1 cellular context compared by ENCODE assay signal in genomic region chr5:98773214-98773463, GRCh38.
TF ChIP-seq lines count a peak whose summit lies in the region.

No MANE protein-coding gene starts in this region.

TF ChIP-seq in HEK293, 187 proteins besides CTCF, POLR2A, EP300 and RAD21 (continued from another document):
- TF ChIP-seq PRDM2 (tag by site-specific recombination; IDR thresholded peaks at IDR 0.05; ENCODE audit: borderline replicate concordance) = no peak
- TF ChIP-seq ZNF830 (tag by site-specific recombination; IDR thresholded peaks at IDR 0.05; ENCODE audit: low read depth) = no peak
- peak; percentile 92; the same call in 1 of the 2 replicates for TF ChIP-seq ZIC2 (tag by site-specific recombination; IDR thresholded peaks at IDR 0.05)
- no peak for TF ChIP-seq ZNF239 (tag by site-specific recombination; IDR thresholded peaks at IDR 0.05)
- TF ChIP-seq GFI1B (tag by site-specific recombination; IDR thresholded peaks at IDR 0.05) = no peak
- TF ChIP-seq ZNF596 (tag by site-specific recombination; IDR thresholded peaks at IDR 0.05) = peak; percentile 54; the same call in 1 of the 2 replicates
- TF ChIP-seq TSHZ1 (tag by site-specific recombination; IDR thresholded peaks at IDR 0.05; ENCODE audit: borderline replicate concordance) = peak; percentile 31; the same call in 1 of the 2 replicates
- TF ChIP-seq ZNF18 (tag by site-specific recombination; IDR thresholded peaks at IDR 0.05) = 0 out of 2 replicates have a peak, but pooled peaks have one; percentile 45
- TF ChIP-seq ZNF10 (tag by site-specific recombination; IDR thresholded peaks at IDR 0.05) = peak; percentile 61; the same call in 1 of the 2 replicates
- TF ChIP-seq KLF8 (tag by site-specific recombination; IDR thresholded peaks at IDR 0.05) = peak; percentile 80; the same call in 1 of the 2 replicates
- TF ChIP-seq ZNF266 (tag by site-specific recombination; IDR thresholded peaks at IDR 0.05; ENCODE audit: low read depth) = no peak
- no peak for TF ChIP-seq ZNF677 (tag by site-specific recombination; IDR thresholded peaks at IDR 0.05)
- no peak for TF ChIP-seq ZNF221 (tag by site-specific recombination; IDR thresholded peaks at IDR 0.05; ENCODE audit: borderline replicate concordance)
- no peak for TF ChIP-seq ZNF157 (tag by site-specific recombination; IDR thresholded peaks at IDR 0.05)
- TF ChIP-seq SETDB1 (IDR thresholded peaks at IDR 0.05; ENCODE audit: insufficient read length, low read length) = peak; percentile 50
- no peak for TF ChIP-seq ZNF76 (tag by site-specific recombination; IDR thresholded peaks at IDR 0.05; ENCODE audit: borderline replicate concordance, low read depth)
- peak; percentile 85 for TF ChIP-seq FEZF1 (tag by site-specific recombination; IDR thresholded peaks at IDR 0.05)
- TF ChIP-seq ZNF214 (tag by site-specific recombination; IDR thresholded peaks at IDR 0.05; ENCODE audit: borderline replicate concordance) = no peak
- TF ChIP-seq ZNF394 (tag by site-specific recombination; IDR thresholded peaks at IDR 0.05; ENCODE audit: borderline replicate concordance) = peak; percentile 45; the same call in 1 of the 2 replicates
- TF ChIP-seq ZNF24 (tag by site-specific recombination; IDR thresholded peaks at IDR 0.05) = peak; percentile 72; the same call in 1 of the 2 replicates
- no peak for TF ChIP-seq ZNF560 (tag by site-specific recombination; IDR thresholded peaks at IDR 0.05; ENCODE audit: borderline replicate concordance)
- TF ChIP-seq PATZ1 (tag by site-specific recombination; IDR thresholded peaks at IDR 0.05) = peak; percentile 99
- no peak for TF ChIP-seq ZNF16 (tag by site-specific recombination; IDR thresholded peaks at IDR 0.05; ENCODE audit: low read depth)
- TF ChIP-seq ZBTB1 (tag by site-specific recombination; IDR thresholded peaks at IDR 0.05) = 0 out of 2 replicates have a peak, but pooled peaks have one; percentile 70
- TF ChIP-seq ZNF350 (tag by site-specific recombination; IDR thresholded peaks at IDR 0.05) = no peak
- TF ChIP-seq ZNF626 (tag by site-specific recombination; IDR thresholded peaks at IDR 0.05) = no peak
- TF ChIP-seq ZFHX2 (tag by site-specific recombination; conservative IDR thresholded peaks at IDR 0.05) = no peak
- no peak for TF ChIP-seq HOXD13 (CRISPR knock-in tag; IDR thresholded peaks at IDR 0.05; ENCODE audit: borderline replicate concordance)
- no peak for TF ChIP-seq ZNF529 (tag by site-specific recombination; IDR thresholded peaks at IDR 0.05; ENCODE audit: insufficient replicate concordance)
- TF ChIP-seq GLIS1 (tag by site-specific recombination; IDR thresholded peaks at IDR 0.05) = peak; percentile 91
- TF ChIP-seq ZNF670 (tag by site-specific recombination; IDR thresholded peaks at IDR 0.05; ENCODE audit: low read depth) = no peak
- TF ChIP-seq ZNF341 (tag by site-specific recombination; IDR thresholded peaks at IDR 0.05; ENCODE audit: low read depth) = peak; percentile 83
TF ChIP-seq in HEK293: peak in this region for 69.
